20 cellular contexts compared by ENCODE assay signal in genomic region chr7:67267914-67268313, GRCh38.
DNase-seq lines count a peak whose midpoint lies in the region; ATAC-seq, FAIRE-seq and TF ChIP-seq lines count a peak whose summit lies in the region.
"Had no signal": no experiment of that assay in that cellular context is flagged by ENCODE, and none has a peak within 500 bp of the region (broad histone marks: within the 10 kb centered on the region; RNA-seq: fewer than 3 reads in every experiment).

No MANE protein-coding gene starts in this region.

- no peak overlapping the region for H2AFZ ChIP-seq in GM23338

- no peak for FAIRE-seq in GM12892 (lab: Jason Lieb, UNC)
- FAIRE-seq: small intestine had no signal

- H3K36me3 Mint-ChIP-seq in GM23338 (ENCODE audit: low read depth) (no peaks in the 10 kb centered on the region; the same call in 2 of the 3 replicates), endodermal cell (ENCODE audit: low read depth) (peaks cover 9% of the 10 kb centered on the region)

- H3K27me3 Mint-ChIP-seq in GM23338 (ENCODE audit: insufficient read depth, low read depth, poor library complexity) (peaks cover 4% of the 10 kb centered on the region), endodermal cell (ENCODE audit: insufficient read depth) (peaks cover 15% of the 10 kb centered on the region)
- H3K27me3 Mint-ChIP-seq: activated naive CD8-positive, alpha-beta T cell treated with anti-CD3 and anti-CD28 coated beads, Interleukin-2, amount 50 U/mL, for 24 hours; effector memory CD8-positive, alpha-beta T cell had no signal

- H3K27ac Mint-ChIP-seq in GM23338 (no peak overlapping the region), endodermal cell (peak overlapping the region; percentile 15)
- H3K27ac Mint-ChIP-seq: activated CD8-positive, alpha-beta T cell treated with anti-CD3 and anti-CD28 coated beads, Interleukin-2, amount 10 ng/mL, durations not matched to agents 7 days and 5 days; activated naive CD8-positive, alpha-beta T cell treated with anti-CD3 and anti-CD28 coated beads, Interleukin-2, amount 50 U/mL, for 24 hours; activated T-helper 1 cell treated with anti-CD3 and anti-CD28 coated beads, Interleukin-12 subunit alpha, Interleukin-12 subunit beta, Interleukin-2, Interleukin-4 antibody, amounts not matched to agents 30 ng/mL and 10 ng/mL and 1 ng/mL, durations not matched to agents 14 hours and 24 hours and 36 hours; effector memory CD8-positive, alpha-beta T cell had no signal

- WGBS in endodermal cell (ENCODE audit: insufficient coverage in 1 of 2, insufficient read length in 1 of 2), 2 experiments = 13 to 22% methylated on average over 4 to 7 of the region's 7 CpGs

- H3K27me3 ChIP-seq in GM23338 (ENCODE audit: insufficient read depth) (no peaks in the 10 kb centered on the region), endodermal cell (ENCODE audit: control insufficient read depth, insufficient read depth, low read length, poor library complexity, severe bottlenecking) (peaks cover 5% of the 10 kb centered on the region)
- H3K27me3 ChIP-seq: BLaER1 treated with 17β-estradiol and CSF1 and Interleukin-3, amounts not matched to agents 10 nM and 100 nM; tibial artery had no signal

- peaks cover 4% of the 10 kb centered on the region; the same call in 1 of the 3 replicates for H3K4me1 Mint-ChIP-seq in GM23338
- H3K4me1 Mint-ChIP-seq in endodermal cell = peaks cover 7% of the 10 kb centered on the region
- H3K4me1 Mint-ChIP-seq: activated naive CD8-positive, alpha-beta T cell treated with anti-CD3 and anti-CD28 coated beads, Interleukin-2, amount 50 U/mL, for 24 hours had no signal

- no peaks in the 10 kb centered on the region for H3K9me3 ChIP-seq in endodermal cell (ENCODE audit: control insufficient read depth, low read length)
- H3K9me3 ChIP-seq: BLaER1 treated with 17β-estradiol and CSF1 and Interleukin-3, amounts not matched to agents 10 nM and 100 nM; tibial artery had no signal

- TF ChIP-seq CTCF in GM23338 (conservative IDR thresholded peaks at IDR 0.05; ENCODE audit: low read depth in 2 of 2) (no peak), endodermal cell (conservative IDR thresholded peaks at IDR 0.05) (no peak)

- TF ChIP-seq POLR2A in GM12892 (IDR thresholded peaks at IDR 0.05; ENCODE audit: low read depth, low read length) = no peak

- intact Hi-C loops in posterior cingulate gyrus (cut with DNase I) = no loop called here

- H3K27ac ChIP-seq in GM23338 (ENCODE audit: low read depth) = no peak overlapping the region
- no peak overlapping the region for H3K27ac ChIP-seq in endodermal cell (ENCODE audit: low read depth, low read length)
- H3K27ac ChIP-seq: BLaER1 treated with 17β-estradiol and CSF1 and Interleukin-3, amounts not matched to agents 10 nM and 100 nM; tibial artery had no signal

- no peak overlapping the region for H3K9ac ChIP-seq in endodermal cell (ENCODE audit: extremely low read depth, low read length, poor library complexity, severe bottlenecking)
- H3K9ac ChIP-seq: BLaER1 treated with 17β-estradiol and CSF1 and Interleukin-3, amounts not matched to agents 10 nM and 100 nM had no signal

- no peak overlapping the region for H3K4me3 ChIP-seq in GM23338
- no peak overlapping the region for H3K4me3 ChIP-seq in endodermal cell (ENCODE audit: low read length)
- H3K4me3 ChIP-seq: BLaER1 treated with 17β-estradiol and CSF1 and Interleukin-3, amounts not matched to agents 10 nM and 100 nM; tibial artery had no signal

- no peaks in the 10 kb centered on the region for H3K9me2 ChIP-seq in GM23338 (ENCODE audit: insufficient read depth)

- no peaks in the 10 kb centered on the region for H3K79me2 ChIP-seq in GM23338 (replicated peaks; ENCODE audit: insufficient read depth)

- no peak for DNase-seq in GM23338 (ENCODE audit: low spot score)
- peak; percentile 52 for DNase-seq in NCI-H2107 (lab: John Stamatoyannopoulos, UW)
- peak; percentile 91 for DNase-seq in endodermal cell
- peak in 6 of 10 donors; percentile 6 to 83 (median 13) for DNase-seq in posterior cingulate gyrus
- DNase-seq in GM12892 (ENCODE audit: insufficient read length) = no peak
- DNase-seq: activated CD8-positive, alpha-beta T cell treated with anti-CD3 and anti-CD28 coated beads, Interleukin-2, amount 10 ng/mL, durations not matched to agents 7 days and 5 days; activated naive CD8-positive, alpha-beta T cell treated with anti-CD3 and anti-CD28 coated beads, Interleukin-2, amount 50 U/mL, for 24 hours; central memory CD4-positive, alpha-beta T cell; DMS79; effector memory CD8-positive, alpha-beta T cell; NCI-H1436 treated with DMSO at 0.1 percent for 48 hours; RPMI8226; small intestine; SW 1271; tibial artery had no signal

- H3K36me3 ChIP-seq in GM23338 (ENCODE audit: insufficient read depth) (no peaks in the 10 kb centered on the region), endodermal cell (ENCODE audit: control insufficient read depth, insufficient read depth, low read length) (no peaks in the 10 kb centered on the region)

- H3K4me2 ChIP-seq in GM23338 = no peak overlapping the region

- H3K4me1 ChIP-seq in GM23338 (ENCODE audit: insufficient read depth) (no peaks in the 10 kb centered on the region), endodermal cell (ENCODE audit: control insufficient read depth, insufficient read depth, low read length) (no peaks in the 10 kb centered on the region)
- H3K4me1 ChIP-seq: tibial artery had no signal

- H3K4me3 Mint-ChIP-seq in GM23338 = no peak overlapping the region
- H3K4me3 Mint-ChIP-seq in endodermal cell = no peak overlapping the region
- H3K4me3 Mint-ChIP-seq: activated CD8-positive, alpha-beta T cell treated with anti-CD3 and anti-CD28 coated beads, Interleukin-2, amount 10 ng/mL, durations not matched to agents 7 days and 5 days; activated naive CD8-positive, alpha-beta T cell treated with anti-CD3 and anti-CD28 coated beads, Interleukin-2, amount 50 U/mL, for 24 hours; activated T-helper 1 cell treated with anti-CD3 and anti-CD28 coated beads, Interleukin-12 subunit alpha, Interleukin-12 subunit beta, Interleukin-2, Interleukin-4 antibody, amounts not matched to agents 30 ng/mL and 10 ng/mL and 1 ng/mL, durations not matched to agents 14 hours and 24 hours and 36 hours; effector memory CD8-positive, alpha-beta T cell had no signal

- ATAC-seq in GM23338 = peak; percentile 70
- ATAC-seq in HG02938 (IDR thresholded peaks at IDR 0.05; ENCODE audit: unreplicated experiment) = no peak
- ATAC-seq in HG02884 (IDR thresholded peaks at IDR 0.05; ENCODE audit: unreplicated experiment) = no peak
- ATAC-seq: activated CD8-positive, alpha-beta T cell treated with anti-CD3 and anti-CD28 coated beads, Interleukin-2, amount 10 ng/mL, durations not matched to agents 7 days and 5 days; activated naive CD8-positive, alpha-beta T cell treated with anti-CD3 and anti-CD28 coated beads, Interleukin-2, amount 50 U/mL, for 24 hours; effector memory CD8-positive, alpha-beta T cell; left lobe of liver had no signal

- no peaks in the 10 kb centered on the region for H3F3A ChIP-seq in GM23338 (replicated peaks; ENCODE audit: low read depth)

- no peaks in the 10 kb centered on the region for H4K20me1 ChIP-seq in GM23338 (replicated peaks; ENCODE audit: insufficient read depth)
- H4K20me1 ChIP-seq: BLaER1 treated with 17β-estradiol and CSF1 and Interleukin-3, amounts not matched to agents 10 nM and 100 nM had no signal

- no peaks in the 10 kb centered on the region for H3K9me3 Mint-ChIP-seq in GM23338
- no peaks in the 10 kb centered on the region for H3K9me3 Mint-ChIP-seq in endodermal cell
- H3K9me3 Mint-ChIP-seq: activated naive CD8-positive, alpha-beta T cell treated with anti-CD3 and anti-CD28 coated beads, Interleukin-2, amount 50 U/mL, for 24 hours; activated T-helper 1 cell treated with anti-CD3 and anti-CD28 coated beads, Interleukin-12 subunit alpha, Interleukin-12 subunit beta, Interleukin-2, Interleukin-4 antibody, amounts not matched to agents 30 ng/mL and 10 ng/mL and 1 ng/mL, durations not matched to agents 14 hours and 24 hours and 36 hours; effector memory CD8-positive, alpha-beta T cell had no signal

TF ChIP-seq in GM23338, 12 proteins besides CTCF, POLR2A, EP300 and RAD21:
- no peak for TF ChIP-seq POLR2AphosphoS5 (IDR thresholded peaks at IDR 0.05; ENCODE audit: low read depth)

Comparison
In these comparisons a context has a peak if more than half of its experiments do, and no peak if none do; other contexts are left out.
1. DNase-seq: peak in NCI-H2107 (single experiment), endodermal cell (single experiment) and posterior cingulate gyrus (6 of 10); none in GM23338 (single experiment) and GM12892 (single experiment).